ENCODE assay signal across 18 cellular contexts in genomic region chr2:16869711-16870110, GRCh38.
DNase-seq lines count a peak whose midpoint lies in the region; ATAC-seq, FAIRE-seq and TF ChIP-seq lines count a peak whose summit lies in the region.
"Had no signal": no experiment of that assay in that cellular context is flagged by ENCODE, and none has a peak within 500 bp of the region (broad histone marks: within the 10 kb centered on the region; RNA-seq: fewer than 3 reads in every experiment).

No MANE protein-coding gene starts in this region.

- peaks cover 14 to 22% of the 10 kb centered on the region in 2 experiments for H3K4me1 Mint-ChIP-seq in H9

- WGBS in H9 (ENCODE audit: extremely low coverage, insufficient read length, low lambda C conversion rate): no CpG with 5 or more reads among the region's 4 CpGs
- WGBS in GM12878 (ENCODE audit: insufficient coverage, insufficient replicate concordance, low lambda C conversion rate, missing lambda C conversion rate): 7% methylated on average over 4 of the region's 4 CpGs
- 66% methylated on average over 4 of the region's 4 CpGs for WGBS in prostate gland
- 79 to 86% methylated on average over 4 of the region's 4 CpGs for WGBS in body of pancreas, 2 donors

- H3K4me2 ChIP-seq in H9 (ENCODE audit: insufficient read depth, insufficient read length, low read length): no peak overlapping the region
- H3K4me2 ChIP-seq in GM12878 (ENCODE audit: control insufficient read depth, insufficient read depth): no peak overlapping the region
- H3K4me2 ChIP-seq in osteoblast (ENCODE audit: insufficient read depth, low read length): no peak overlapping the region

- TF ChIP-seq POLR2A in GM12878 (IDR thresholded peaks at IDR 0.05; ENCODE audit: low read depth, low read length) (no peak), prostate gland (IDR thresholded peaks at IDR 0.05) (no peak), body of pancreas (IDR thresholded peaks at IDR 0.05) (no peak)

- in situ Hi-C loops in GM12878 (cut with MboI): no loop called here

- no peak overlapping the region for H2BK5ac ChIP-seq in H9 (ENCODE audit: insufficient read length, low read length)

- no peak overlapping the region for H3K56ac ChIP-seq in H9 (ENCODE audit: insufficient read length, low read depth, low read length)

- 0 out of 2 replicates have a peak overlapping the region, but pooled peaks have one; percentile 37 for H3K14ac ChIP-seq in H9 (ENCODE audit: insufficient read depth, low read length)

- SMC1A ChIA-PET in GM12878 (lab: Charles Lee; ENCODE audit: uncharacterized antibody, unreplicated experiment): no interaction called here

- no peaks in the 10 kb centered on the region for H3K9me3 Mint-ChIP-seq in H9

- no peak overlapping the region for H3K4me3 Mint-ChIP-seq in H9

- intact Hi-C loops in GM12878 (cut with micrococcal nuclease; ENCODE audit: unreplicated experiment): no loop called here
- intact Hi-C loops in prostate gland (cut with DNase I): no loop called here
- intact Hi-C loops in body of pancreas (cut with DNase I): no loop called here

- no peaks in the 10 kb centered on the region for H3K23me2 ChIP-seq in H9 (ENCODE audit: insufficient read length, low read depth, low read length, poor library complexity, severe bottlenecking)

- H3K23ac ChIP-seq in H9 (ENCODE audit: insufficient read length, low read depth, low read length): no peak overlapping the region

- DNase-seq in H9 (no peak), GM12878 (ENCODE audit: low read depth, low spot score) (no peak), hippocampal formation (lab: John Stamatoyannopoulos, UW) (peak; percentile 42 to 58), prostate gland (ENCODE audit: low spot score) (peak; percentile 51), osteoblast (ENCODE audit: insufficient read length, low spot score, missing footprints) (no peak), body of pancreas (no peak)
- DNase-seq in stimulated activated CD4-positive, alpha-beta T cell treated with anti-CD3 and anti-CD28 coated beads, Interleukin-2, amount 100 ng/mL, for 48 hours: no peak
- DNase-seq: ACHN, AML-193, DMS53, NCI-H1105 treated with DMSO at 0.1 percent for 48 hours, NCI-H187, NCI-H345, NCI-H774, Peyer's patch, Right ventricle myocardium superior had no signal

- TF ChIP-seq RAD21 in GM12878 (IDR thresholded peaks at IDR 0.05; ENCODE audit: insufficient read depth, low read depth, low read length): no peak

- H4K20me1 ChIP-seq in H9 (ENCODE audit: control insufficient read depth, insufficient read depth, insufficient read length) (no peaks in the 10 kb centered on the region), GM12878 (ENCODE audit: control insufficient read depth, insufficient read depth) (no peaks in the 10 kb centered on the region), osteoblast (ENCODE audit: insufficient read depth, low read length) (no peaks in the 10 kb centered on the region)

- no peak overlapping the region for H3K4me3 ChIP-seq in GM12878
- H3K4me3 ChIP-seq in prostate gland: no peak overlapping the region
- no peak overlapping the region for H3K4me3 ChIP-seq in osteoblast (ENCODE audit: insufficient read depth, low read length)
- no peak overlapping the region for H3K4me3 ChIP-seq in body of pancreas
- H3K4me3 ChIP-seq: Peyer's patch, SK-N-MC had no signal

- TF ChIP-seq EP300 in GM12878 (IDR thresholded peaks at IDR 0.05; ENCODE audit: borderline replicate concordance in 1 of 2, control insufficient read depth in 1 of 2, low read depth in 2 of 2, low read length in 2 of 2): no peak

- H4K8ac ChIP-seq in H9 (replicated peaks; ENCODE audit: insufficient read length, low read depth, low read length): no peak overlapping the region

- H3K79me2 ChIP-seq in H9 (ENCODE audit: insufficient read depth, low read length) (no peaks in the 10 kb centered on the region), GM12878 (ENCODE audit: control insufficient read depth, insufficient read depth, low read length) (no peaks in the 10 kb centered on the region), osteoblast (ENCODE audit: insufficient read depth, low read length) (no peaks in the 10 kb centered on the region)

- ATAC-seq in GM12878: no peak
- no peak for ATAC-seq in body of pancreas
- ATAC-seq in activated CD4-positive, CD25-positive, alpha-beta regulatory T cell treated with anti-CD3 and anti-CD28 coated beads, Interleukin-2, amount 50 U/mL, for 24 hours: no peak

- H3T11ph ChIP-seq in H9 (ENCODE audit: low read length): no peak overlapping the region

- no peak overlapping the region for H3K27ac Mint-ChIP-seq in H9

- H3K9ac ChIP-seq in H9 (ENCODE audit: extremely low read depth, insufficient read length, low read length) (no peak overlapping the region), GM12878 (ENCODE audit: control insufficient read depth, insufficient read depth, low read length) (no peak overlapping the region)

- no peak overlapping the region for H2BK20ac ChIP-seq in H9 (ENCODE audit: low read depth, low read length, poor library complexity, severe bottlenecking)

- no peak overlapping the region for H2BK12ac ChIP-seq in H9 (ENCODE audit: insufficient read length, low read depth, low read length)

- H3K27ac ChIP-seq in H9 (ENCODE audit: insufficient read length, low read depth, low read length) (no peak overlapping the region), GM12878 (ENCODE audit: control insufficient read depth, insufficient read depth) (no peak overlapping the region), prostate gland (no peak overlapping the region), osteoblast (ENCODE audit: low read depth, low read length) (no peak overlapping the region), body of pancreas (no peak overlapping the region)
- H3K27ac ChIP-seq: Peyer's patch, SK-N-MC had no signal

- H3K79me1 ChIP-seq in H9 (ENCODE audit: insufficient read depth, low read depth, low read length, poor library complexity, severe bottlenecking): no peaks in the 10 kb centered on the region

- TF ChIP-seq CTCF in H9 (conservative IDR thresholded peaks at IDR 0.05): no peak
- no peak for TF ChIP-seq CTCF in GM12878 (IDR thresholded peaks at IDR 0.05 in 2 of 3, conservative IDR thresholded peaks at IDR 0.05 in 1 of 3; ENCODE audit: control insufficient read depth in 2 of 3, extremely low read depth in 1 of 3, insufficient read depth in 1 of 3, low read depth in 3 of 3, low read length in 3 of 3)
- no peak for TF ChIP-seq CTCF in prostate gland (IDR thresholded peaks at IDR 0.05)
- TF ChIP-seq CTCF in osteoblast (IDR thresholded peaks at IDR 0.05; ENCODE audit: extremely low read depth, low read depth, low read length): no peak
- no peak for TF ChIP-seq CTCF in body of pancreas (IDR thresholded peaks at IDR 0.05)

- H2AK5ac ChIP-seq in H9 (ENCODE audit: insufficient read length, low read length): no peak overlapping the region

- no peaks in the 10 kb centered on the region for H3K27me3 Mint-ChIP-seq in H9 (ENCODE audit: low read depth)

- no peaks in the 10 kb centered on the region for H3K9me3 ChIP-seq in H9 (ENCODE audit: control insufficient read depth, low read depth, low read length)
- no peaks in the 10 kb centered on the region for H3K9me3 ChIP-seq in GM12878 (replicated peaks; ENCODE audit: control insufficient read depth, insufficient read depth, low read length)
- H3K9me3 ChIP-seq in prostate gland: no peaks in the 10 kb centered on the region
- H3K9me3 ChIP-seq in osteoblast (ENCODE audit: low read depth, low read length): no peaks in the 10 kb centered on the region
- H3K9me3 ChIP-seq in body of pancreas: no peaks in the 10 kb centered on the region
- H3K9me3 ChIP-seq: Peyer's patch had no signal

- RAD21 ChIA-PET in GM12878 (lab: Charles Lee; ENCODE audit: unreplicated experiment): interaction anchor here (0.6 kb wide), 1 partner anchor 802 kb away, joined by 3 read pairs; no protein-coding TSS in a partner anchor

- H3K4me1 ChIP-seq in H9 (ENCODE audit: insufficient read depth, low read length): no peaks in the 10 kb centered on the region
- no peaks in the 10 kb centered on the region for H3K4me1 ChIP-seq in GM12878 (ENCODE audit: control insufficient read depth, insufficient read depth, low read length)
- no peaks in the 10 kb centered on the region for H3K4me1 ChIP-seq in prostate gland (replicated peaks)
- H3K4me1 ChIP-seq in osteoblast (ENCODE audit: insufficient read depth, low read length): no peaks in the 10 kb centered on the region
- H3K4me1 ChIP-seq in body of pancreas: no peaks in the 10 kb centered on the region
- H3K4me1 ChIP-seq: Peyer's patch had no signal

- no peak for FAIRE-seq in GM12878 (lab: Jason Lieb, UNC)

- H3K27me3 ChIP-seq in H9 (ENCODE audit: insufficient read depth, low read length): no peaks in the 10 kb centered on the region
- no peaks in the 10 kb centered on the region; a peak in 1 of 4 replicates for H3K27me3 ChIP-seq in GM12878 (replicated peaks in 1 of 2; ENCODE audit: control insufficient read depth in 2 of 2, insufficient read depth in 2 of 2, low read length in 1 of 2)
- H3K27me3 ChIP-seq in prostate gland (replicated peaks; ENCODE audit: insufficient read depth): peaks cover 2% of the 10 kb centered on the region
- no peaks in the 10 kb centered on the region for H3K27me3 ChIP-seq in osteoblast (ENCODE audit: insufficient read depth, low read length)
- H3K27me3 ChIP-seq in body of pancreas: no peaks in the 10 kb centered on the region
- H3K27me3 ChIP-seq: Peyer's patch had no signal

- H3K36me3 ChIP-seq in GM12878 (ENCODE audit: control insufficient read depth in 2 of 2, insufficient read depth in 2 of 2, low read length in 1 of 2): no peaks in the 10 kb centered on the region
- no peaks in the 10 kb centered on the region for H3K36me3 ChIP-seq in prostate gland
- no peaks in the 10 kb centered on the region for H3K36me3 ChIP-seq in osteoblast (ENCODE audit: insufficient read depth, low read length)
- no peaks in the 10 kb centered on the region for H3K36me3 ChIP-seq in body of pancreas (replicated peaks in 1 of 2; ENCODE audit: insufficient read depth in 1 of 2, low read depth in 2 of 2)
- H3K36me3 ChIP-seq: Peyer's patch had no signal

- no peak overlapping the region for H2BK15ac ChIP-seq in H9 (ENCODE audit: low read depth, low read length)

- H3K18ac ChIP-seq in H9 (ENCODE audit: insufficient read length, low read depth, low read length): no peak overlapping the region

- no peak overlapping the region for H2BK120ac ChIP-seq in H9 (ENCODE audit: low read depth, low read length, poor library complexity, severe bottlenecking)

- H3K4ac ChIP-seq in H9 (ENCODE audit: low read depth, low read length): no peak overlapping the region

- no peak overlapping the region for H4K5ac ChIP-seq in H9 (ENCODE audit: insufficient read length, low read depth, low read length)

- H2AFZ ChIP-seq in H9 (ENCODE audit: low read length) (no peak overlapping the region), GM12878 (ENCODE audit: control insufficient read depth, low read depth, low read length) (no peak overlapping the region), osteoblast (ENCODE audit: low read length) (no peak overlapping the region)

- no TSS peak for BruUV-seq in GM12878 (replicated peaks; lab: Mats Ljungman, UMichigan)

- CTCF ChIA-PET in GM12878 (lab: Yijun Ruan, JAX): no interaction called here

- POLR2A ChIA-PET in GM12878 (lab: Charles Lee): no interaction called here

- no peak overlapping the region for H4K91ac ChIP-seq in H9 (ENCODE audit: insufficient read length, low read depth, low read length)

- H3K36me3 Mint-ChIP-seq in H9 (ENCODE audit: insufficient read depth in 1 of 3, low read depth in 3 of 3): no peaks in the 10 kb centered on the region

Comparison
In these comparisons a context has a peak if more than half of its experiments do, and no peak if none do; other contexts are left out.
1. DNase-seq: peak in hippocampal formation (2 of 2) and prostate gland (single experiment); none in H9 (single experiment), GM12878 (single experiment), osteoblast (single experiment), stimulated activated CD4-positive, alpha-beta T cell treated with anti-CD3 and anti-CD28 coated beads, Interleukin-2, amount 100 ng/mL, for 48 hours (0 of 2) and body of pancreas (0 of 4).